In the genomic region with DNA sequence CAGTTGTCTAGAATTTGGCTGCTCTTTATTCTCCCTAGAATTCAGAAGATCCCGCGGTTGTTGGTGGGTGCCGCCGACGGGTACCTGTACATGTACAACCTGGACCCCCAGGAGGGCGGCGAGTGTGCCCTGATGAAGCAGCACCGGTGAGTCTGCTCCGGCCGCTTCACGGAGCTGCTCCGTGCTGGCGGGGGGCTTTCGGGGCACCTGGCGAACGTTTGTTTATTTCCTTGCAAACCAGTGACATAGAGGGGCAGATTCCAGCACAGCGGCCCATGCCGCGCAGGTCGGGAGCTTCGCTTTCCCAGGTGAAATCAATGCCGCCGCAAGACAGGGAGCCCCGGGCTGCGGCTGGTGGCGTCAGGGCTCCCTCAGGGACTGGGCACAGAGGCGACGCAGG, we compare ENCODE assay signal across 14 cellular contexts. TPM values are rescaled to one million over a fixed set of nuclear protein-coding genes. Genes with fewer than 3 reads are reported as not detected.
DNase-seq lines count a peak whose midpoint lies in the region; ATAC-seq and TF ChIP-seq lines count a peak whose summit lies in the region.
"Had no signal": no experiment of that assay in that cellular context is flagged by ENCODE, and none has a peak within 500 bp of the region (broad histone marks: within the 10 kb centered on the region; RNA-seq: fewer than 3 reads in every experiment).

No MANE protein-coding gene starts in this region.

- no peaks in the 10 kb centered on the region for H4K20me1 ChIP-seq in hepatocyte (ENCODE audit: insufficient read depth, poor library complexity, severe bottlenecking)

- H3K9me2 ChIP-seq in hepatocyte (replicated peaks; ENCODE audit: insufficient read depth): no peaks in the 10 kb centered on the region

- CTCF ChIA-PET in activated B cell treated with CpG ODN at 0.5 μM for 24 hours (lab: Charles Lee): interaction anchor here (1.2 kb wide), 1 partner anchor 8 kb away, joined by 3 read pairs; no protein-coding TSS in a partner anchor

- no peak overlapping the region for H3K4me3 Mint-ChIP-seq in activated B cell treated with CpG ODN at 0.5 μM for 24 hours
- H3K4me3 Mint-ChIP-seq: CD4-positive, CD25-positive, alpha-beta regulatory T cell had no signal

- no peaks in the 10 kb centered on the region for H3K27me3 Mint-ChIP-seq in activated B cell treated with CpG ODN at 0.5 μM for 24 hours
- H3K27me3 Mint-ChIP-seq: CD4-positive, CD25-positive, alpha-beta regulatory T cell had no signal

- intact Hi-C loops in Right ventricle myocardium inferior (cut with DNase I): no loop called here
- intact Hi-C loops in cardiac septum (cut with DNase I): no loop called here
- intact Hi-C loops in activated B cell treated with CpG ODN at 0.5 μM for 24 hours (cut with micrococcal nuclease): no loop called here
- intact Hi-C loops in lower lobe of right lung (cut with DNase I): no loop called here
- intact Hi-C loops in aorta (cut with DNase I): no loop called here

- no peaks in the 10 kb centered on the region for H3K9me3 Mint-ChIP-seq in activated B cell treated with CpG ODN at 0.5 μM for 24 hours
- H3K9me3 Mint-ChIP-seq: CD4-positive, CD25-positive, alpha-beta regulatory T cell had no signal

- no peak overlapping the region for H3K4me3 ChIP-seq in lower lobe of right lung
- no peak overlapping the region for H3K4me3 ChIP-seq in aorta (ENCODE audit: low read length in 2 of 2)
- no peak overlapping the region for H3K4me3 ChIP-seq in hepatocyte
- H3K4me3 ChIP-seq: BLaER1 treated with 17β-estradiol and CSF1 and Interleukin-3, amounts not matched to agents 10 nM and 100 nM had no signal

- H3K4me1 Mint-ChIP-seq in activated B cell treated with CpG ODN at 0.5 μM for 24 hours: peaks cover 40% of the 10 kb centered on the region

- H2AFZ ChIP-seq in hepatocyte: no peak overlapping the region

- no peak for ATAC-seq in Right ventricle myocardium inferior
- no peak for ATAC-seq in activated B cell treated with CpG ODN at 0.5 μM for 24 hours (ENCODE audit: low read depth)
- no peak for ATAC-seq in lower lobe of right lung
- ATAC-seq in aorta (ENCODE audit: low FRiP score): no peak
- ATAC-seq: HCT116 had no signal

- H3K4me1 ChIP-seq in lower lobe of right lung (peaks cover 37% of the 10 kb centered on the region), aorta (ENCODE audit: control insufficient read depth in 1 of 2, insufficient read depth in 2 of 2, low read length in 2 of 2) (no peaks in the 10 kb centered on the region), hepatocyte (ENCODE audit: insufficient read depth) (no peaks in the 10 kb centered on the region)

- no peak overlapping the region for H3K27ac ChIP-seq in lower lobe of right lung
- H3K27ac ChIP-seq in aorta (ENCODE audit: low read depth in 1 of 2, low read length in 2 of 2): no peak overlapping the region
- no peak overlapping the region for H3K27ac ChIP-seq in hepatocyte
- H3K27ac ChIP-seq: 22Rv1; BLaER1 treated with 17β-estradiol and CSF1 and Interleukin-3, amounts not matched to agents 10 nM and 100 nM had no signal

- peaks cover 80% of the 10 kb centered on the region for H3K36me3 Mint-ChIP-seq in activated B cell treated with CpG ODN at 0.5 μM for 24 hours (ENCODE audit: low read depth)

- no peaks in the 10 kb centered on the region for H3K9me3 ChIP-seq in lower lobe of right lung
- no peaks in the 10 kb centered on the region for H3K9me3 ChIP-seq in aorta (ENCODE audit: control insufficient read depth, low read length)
- H3K9me3 ChIP-seq in hepatocyte (ENCODE audit: low read depth): no peaks in the 10 kb centered on the region
- H3K9me3 ChIP-seq: BLaER1 treated with 17β-estradiol and CSF1 and Interleukin-3, amounts not matched to agents 10 nM and 100 nM had no signal

- WGBS in aorta, 2 donors: 94 to 96% methylated on average over 28 of the region's 28 CpGs
- 98% methylated on average over 28 of the region's 28 CpGs for WGBS in hepatocyte (ENCODE audit: low lambda C conversion rate, missing lambda C conversion rate)

- DNase-seq in Right ventricle myocardium inferior (ENCODE audit: missing footprints) (peak; percentile 34), cardiac septum (ENCODE audit: low spot score) (no peak), activated B cell treated with CpG ODN at 0.5 μM for 24 hours (no peak), lower lobe of right lung (peak; percentile 41), aorta (peak; percentile 46 to 61), hepatocyte (ENCODE audit: low spot score) (no peak), AG08396 (ENCODE audit: low spot score) (no peak)
- DNase-seq: AML-193; CD4-positive, CD25-positive, alpha-beta regulatory T cell; DMS53; GF-D8 had no signal

- POLR2A ChIA-PET in activated B cell treated with CpG ODN at 0.5 μM for 24 hours (lab: Charles Lee): interaction anchor here (0.6 to 8.3 kb wide), 2 partner anchors 9 to 39 kb away, joined by 8 to 158 read pairs; no protein-coding TSS in a partner anchor

- TF ChIP-seq CTCF in activated B cell treated with CpG ODN at 0.5 μM for 24 hours (IDR thresholded peaks at IDR 0.05): no peak
- no peak for TF ChIP-seq CTCF in lower lobe of right lung (IDR thresholded peaks at IDR 0.05)
- TF ChIP-seq CTCF in hepatocyte (IDR thresholded peaks at IDR 0.05; ENCODE audit: poor library complexity): no peak

- no peak overlapping the region for H3K4me2 ChIP-seq in hepatocyte

- no peaks in the 10 kb centered on the region for H3K27me3 ChIP-seq in lower lobe of right lung (ENCODE audit: low read depth)
- H3K27me3 ChIP-seq in aorta (ENCODE audit: control insufficient read depth in 1 of 2, insufficient read depth in 2 of 2, low read length in 1 of 2): no peaks in the 10 kb centered on the region
- H3K27me3 ChIP-seq in hepatocyte: no peaks in the 10 kb centered on the region
- H3K27me3 ChIP-seq: BLaER1 treated with 17β-estradiol and CSF1 and Interleukin-3, amounts not matched to agents 10 nM and 100 nM had no signal

- H3K36me3 ChIP-seq in lower lobe of right lung (peaks cover 99% of the 10 kb centered on the region), aorta (ENCODE audit: control insufficient read depth in 1 of 2, insufficient read depth in 2 of 2, low read length in 1 of 2) (peaks cover 2 to 15% of the 10 kb centered on the region in 2 donors), hepatocyte (replicated peaks; ENCODE audit: insufficient read depth, low read depth) (no peaks in the 10 kb centered on the region)

- peak overlapping the region; percentile 24 for H3K27ac Mint-ChIP-seq in activated B cell treated with CpG ODN at 0.5 μM for 24 hours
- H3K27ac Mint-ChIP-seq: CD4-positive, CD25-positive, alpha-beta regulatory T cell had no signal

- no peaks in the 10 kb centered on the region for H3K79me2 ChIP-seq in hepatocyte

RNA-seq across cellular contexts. Expression of a gene that starts 38.0 kb away (rescaled TPM):
- total RNA-seq in Right ventricle myocardium inferior (49.3 TPM), cardiac septum (45.3 TPM), activated B cell treated with CpG ODN at 0.5 μM for 24 hours (68.4 and 75.3 TPM in 2 replicates), lower lobe of right lung (59.8 TPM), aorta (10 to 100 TPM; 42.9 to 66.7 TPM), hepatocyte (58.2 and 59.7 TPM in 2 replicates)
- polyA plus RNA-seq in aorta (10 to 100 TPM; 14.1 to 39.6 TPM), hepatocyte (48.4 and 51.3 TPM in 2 replicates)

RNA-seq across cellular contexts. Expression of a gene that starts 54.7 kb away (rescaled TPM):
- total RNA-seq in Right ventricle myocardium inferior (4.0 TPM), cardiac septum (2.7 TPM), activated B cell treated with CpG ODN at 0.5 μM for 24 hours (0.32 and 0.38 TPM in 2 replicates), lower lobe of right lung (2.7 TPM), aorta (1 to 10 TPM in 1 of 2 donors, under 1 TPM in 1; 0.88 to 2.2 TPM), hepatocyte (21.9 and 22.3 TPM in 2 replicates)
- polyA plus RNA-seq in aorta (under 1 TPM; 0.13 to 0.50 TPM), hepatocyte (32.6 and 36.1 TPM in 2 replicates)

Comparison
In these comparisons a context has a peak if more than half of its experiments do, and no peak if none do; other contexts are left out.
1. DNase-seq: peak in Right ventricle myocardium inferior (single experiment), lower lobe of right lung (single experiment) and aorta (2 of 2); none in cardiac septum (single experiment), activated B cell treated with CpG ODN at 0.5 μM for 24 hours (single experiment), hepatocyte (single experiment) and AG08396 (single experiment).